ENCODE assay signal across 1 cellular context in genomic region chr22:17348464-17349103, GRCh38.
TF ChIP-seq lines count a peak whose summit lies in the region.

No MANE protein-coding gene starts in this region.

TF ChIP-seq in H1, 55 proteins besides CTCF, POLR2A, EP300 and RAD21:
- TF ChIP-seq TAF7 (optimal IDR thresholded peaks at IDR 0.05; ENCODE audit: borderline replicate concordance, low read depth, low read length) (no peak), RBBP5 (IDR thresholded peaks at IDR 0.05; ENCODE audit: borderline replicate concordance, low read depth, low read length) (no peak), CBX5 (IDR thresholded peaks at IDR 0.05; ENCODE audit: low read depth, low read length) (no peak), ATF2 (IDR thresholded peaks at IDR 0.05; ENCODE audit: low read length) (no peak), PHF8 (conservative IDR thresholded peaks at IDR 0.05; ENCODE audit: low read depth, low read length) (no peak), SAP30 (IDR thresholded peaks at IDR 0.05; ENCODE audit: insufficient read depth, insufficient replicate concordance, low read length) (no peak), BACH1 (IDR thresholded peaks at IDR 0.05; ENCODE audit: low read length) (no peak), BCL11A (IDR thresholded peaks at IDR 0.05; ENCODE audit: low read depth in 2 of 2, low read length in 2 of 2) (no peak), CHD1 (IDR thresholded peaks at IDR 0.05; ENCODE audit: low read depth, low read length) (no peak), SP2 (IDR thresholded peaks at IDR 0.05; ENCODE audit: low read length) (no peak), SP4 (IDR thresholded peaks at IDR 0.05; ENCODE audit: low read length) (no peak), BRCA1 (IDR thresholded peaks at IDR 0.05; ENCODE audit: low read depth, low read length) (no peak), NANOG (IDR thresholded peaks at IDR 0.05; ENCODE audit: insufficient read depth, low read depth, low read length, poor library complexity, severe bottlenecking) (no peak), TEAD4 (IDR thresholded peaks at IDR 0.05; ENCODE audit: low read depth, low read length) (no peak), HDAC2 (IDR thresholded peaks at IDR 0.05; ENCODE audit: borderline replicate concordance in 1 of 2, low read depth in 2 of 2, low read length in 2 of 2) (no peak), NRF1 (IDR thresholded peaks at IDR 0.05; ENCODE audit: low read depth, low read length) (no peak), GABPA (IDR thresholded peaks at IDR 0.05; ENCODE audit: borderline replicate concordance, insufficient read depth, low read length) (no peak)
